ENCODE assay signal across 9 cellular contexts in the genomic region with DNA sequence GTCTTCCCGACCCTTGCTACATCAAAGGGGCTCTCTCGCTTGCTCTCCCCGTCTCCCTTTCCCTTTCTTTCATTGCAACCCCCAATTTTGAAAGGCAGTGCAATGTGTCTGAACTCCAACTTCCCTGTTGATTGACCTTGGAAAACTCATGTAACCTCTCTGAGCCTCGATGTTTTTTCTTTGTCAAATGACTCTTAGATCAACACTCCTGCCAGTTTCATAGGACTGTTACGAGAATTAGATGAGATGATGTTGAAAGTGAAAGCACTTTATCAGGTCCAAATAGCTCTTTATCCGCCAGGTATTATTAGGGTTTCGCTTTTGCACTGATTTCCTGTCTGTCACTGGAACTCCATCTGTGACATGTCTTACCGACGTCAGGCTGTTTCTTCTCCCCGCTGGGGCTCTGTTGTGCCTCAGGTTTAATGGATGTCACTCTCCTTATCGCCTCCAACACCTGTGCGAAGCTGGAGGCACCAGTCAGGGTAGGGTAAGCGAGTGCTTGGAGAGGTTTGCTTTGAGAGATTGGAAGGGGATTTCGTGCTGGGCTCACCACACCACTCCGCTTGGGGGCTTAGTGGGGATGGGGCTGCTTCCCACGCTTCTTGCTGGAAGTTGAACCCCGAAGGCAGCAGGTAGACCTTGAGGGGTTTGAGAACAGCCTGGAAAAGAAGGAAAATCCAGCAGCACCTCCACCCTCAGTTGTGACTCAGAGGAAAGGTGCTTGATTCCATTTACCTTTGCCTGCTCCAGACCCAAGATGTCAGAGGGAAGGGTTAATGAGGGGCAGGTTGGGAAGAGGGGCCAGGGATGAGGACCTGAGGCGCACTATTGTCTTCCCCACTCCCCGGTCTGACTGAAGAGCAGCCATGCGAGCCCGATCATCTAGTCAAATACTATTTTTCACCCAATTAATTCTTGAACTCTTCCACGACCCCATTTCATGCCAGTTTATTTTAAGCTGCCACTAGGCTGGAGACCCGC. TPM values are rescaled to one million over a fixed set of nuclear protein-coding genes. Genes with fewer than 3 reads are reported as not detected.
DNase-seq lines count a peak whose midpoint lies in the region; ATAC-seq and TF ChIP-seq lines count a peak whose summit lies in the region.
"Had no signal": no experiment of that assay in that cellular context is flagged by ENCODE, and none has a peak within 500 bp of the region (broad histone marks: within the 10 kb centered on the region; RNA-seq: fewer than 3 reads in every experiment).

No MANE protein-coding gene starts in this region.

- H3K4me1 ChIP-seq in KMS-11 (ENCODE audit: low read depth, poor library complexity, severe bottlenecking) (peaks cover 15% of the 10 kb centered on the region), endocrine pancreas (ENCODE audit: control insufficient read depth, insufficient read depth, low read length) (no peaks in the 10 kb centered on the region)

- no peak overlapping the region for H3K27ac Mint-ChIP-seq in progenitor cell of endocrine pancreas

- no peaks in the 10 kb centered on the region for H3K36me3 Mint-ChIP-seq in progenitor cell of endocrine pancreas (ENCODE audit: insufficient read depth)

- peaks cover 92% of the 10 kb centered on the region for H3K27me3 Mint-ChIP-seq in progenitor cell of endocrine pancreas

- DNase-seq in activated CD4-positive, CD25-positive, alpha-beta regulatory T cell treated with anti-CD3 and anti-CD28 coated beads, Interleukin-2, amount 50 U/mL, for 72 hours, result no peak
- no peak for DNase-seq in progenitor cell of endocrine pancreas (ENCODE audit: low spot score, unreplicated experiment)
- DNase-seq in NCI-H2029 treated with DMSO at 0.1 percent for 48 hours (lab: John Stamatoyannopoulos, UW), result no peak

- peak overlapping the region; percentile 71 for H3K4me3 ChIP-seq in KMS-11 (IDR thresholded peaks at IDR 0.05; ENCODE audit: insufficient read depth, low read depth, low read length)
- H3K4me3 ChIP-seq in endocrine pancreas (ENCODE audit: control insufficient read depth, insufficient read depth, low read length), result peak overlapping the region; percentile 71
- peak overlapping the region in 4 of 7 experiments; percentile 6 to 28 (median 15) for H3K4me3 ChIP-seq in skin epidermis

- H3K27me3 ChIP-seq in KMS-11 (ENCODE audit: insufficient read depth, low read depth) (peaks cover 44% of the 10 kb centered on the region), endocrine pancreas (ENCODE audit: control insufficient read depth, insufficient read depth, low read length) (peaks cover 38% of the 10 kb centered on the region)

- ATAC-seq in activated CD4-positive, CD25-positive, alpha-beta regulatory T cell treated with anti-CD3 and anti-CD28 coated beads, Interleukin-2, amount 50 U/mL, for 24 hours, result peak; percentile 26 to 55
- no peak for ATAC-seq in HG02642 (IDR thresholded peaks at IDR 0.05; ENCODE audit: poor library complexity, unreplicated experiment)
- ATAC-seq: HCT116 had no signal

- H3K36me3 ChIP-seq in KMS-11 (ENCODE audit: insufficient read depth), result no peaks in the 10 kb centered on the region
- no peaks in the 10 kb centered on the region for H3K36me3 ChIP-seq in endocrine pancreas (ENCODE audit: control insufficient read depth, insufficient read depth, low read length)

- H4K20me1 ChIP-seq in KMS-11 (ENCODE audit: insufficient read depth), result no peaks in the 10 kb centered on the region

- no peak overlapping the region for H3K9ac ChIP-seq in KMS-11
- no peak overlapping the region for H3K9ac ChIP-seq in endocrine pancreas (ENCODE audit: control insufficient read depth, insufficient read depth, low read length)

- H3K27ac ChIP-seq in KMS-11, result no peak overlapping the region
- no peak overlapping the region for H3K27ac ChIP-seq in skin epidermis

- H3K4me2 ChIP-seq in KMS-11, result peak overlapping the region; percentile 84

- no peaks in the 10 kb centered on the region for H3K79me2 ChIP-seq in KMS-11 (ENCODE audit: insufficient read depth, low read depth)

- H3K9me3 ChIP-seq in endocrine pancreas (ENCODE audit: control insufficient read depth, low read length), result no peaks in the 10 kb centered on the region

- no peaks in the 10 kb centered on the region for H3K9me3 Mint-ChIP-seq in progenitor cell of endocrine pancreas (ENCODE audit: low read depth)

- H2AFZ ChIP-seq in KMS-11 (ENCODE audit: low read depth), result peak overlapping the region; percentile 12; the same call in 1 of the 2 replicates

- no peak for TF ChIP-seq CTCF in KMS-11 (conservative IDR thresholded peaks at IDR 0.05; ENCODE audit: low read depth, low read length)
- no peak for TF ChIP-seq CTCF in progenitor cell of endocrine pancreas (IDR thresholded peaks at IDR 0.05; ENCODE audit: unreplicated experiment)

- H3K4me3 Mint-ChIP-seq in progenitor cell of endocrine pancreas (ENCODE audit: low read depth), result no peak overlapping the region

- peaks cover 21% of the 10 kb centered on the region for H3K4me1 Mint-ChIP-seq in progenitor cell of endocrine pancreas (ENCODE audit: low read depth)

RNA-seq across cellular contexts. Expression of a gene that starts 4.3 kb away (rescaled TPM):
- 0.27 and 0.43 TPM in 2 replicates for total RNA-seq in progenitor cell of endocrine pancreas

RNA-seq across cellular contexts. Expression of a gene that starts 50.8 kb away (rescaled TPM):
- 0.91 and 1.1 TPM in 2 replicates for total RNA-seq in progenitor cell of endocrine pancreas

Comparison
In these comparisons a context has a peak if more than half of its experiments do, and no peak if none do; other contexts are left out.
1. H3K4me3 ChIP-seq: peak in every context shown above with its lines; median percentile 71 in KMS-11; 71 in endocrine pancreas; 15 in skin epidermis.